6 cellular contexts compared by ENCODE assay signal in the genomic region with DNA sequence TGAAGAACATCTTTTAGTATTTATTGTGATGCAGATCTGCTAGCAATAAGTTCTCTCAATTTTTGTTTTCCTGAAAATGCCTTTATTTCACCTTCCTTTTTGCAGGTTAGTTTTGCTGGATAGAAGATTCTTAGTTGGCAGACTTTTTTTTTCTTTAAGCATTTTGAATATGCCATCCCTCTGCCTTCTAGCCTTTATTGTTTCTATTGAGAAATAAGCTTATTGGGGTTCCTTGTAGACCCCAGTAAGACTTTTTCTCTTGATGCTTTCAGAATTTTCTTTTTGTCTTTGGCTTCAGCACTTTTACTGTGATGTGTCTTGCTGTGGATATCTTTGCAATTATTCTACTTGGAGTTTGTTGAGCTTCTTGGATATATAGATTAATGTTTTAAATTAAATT.
"Had no signal": no experiment of that assay in that cellular context is flagged by ENCODE, and none has a peak within 500 bp of the region (broad histone marks: within the 10 kb centered on the region; RNA-seq: fewer than 3 reads in every experiment).

No MANE protein-coding gene starts in this region.

- FAIRE-seq: HepG2, HTR-8/SVneo had no signal

- H3K27ac ChIP-seq: HL-60, KMS-11 had no signal

- ATAC-seq: HepG2 had no signal

- H3K4me2 ChIP-seq: KMS-11 had no signal

- DNase-seq: KBM-7, KG1 had no signal

- H3K9ac ChIP-seq: KMS-11 had no signal
